14 cellular contexts compared by ENCODE assay signal in genomic region chr15:101379647-101380046, GRCh38.
DNase-seq lines count a peak whose midpoint lies in the region; ATAC-seq and TF ChIP-seq lines count a peak whose summit lies in the region.
"Had no signal": no experiment of that assay in that cellular context is flagged by ENCODE, and none has a peak within 500 bp of the region (broad histone marks: within the 10 kb centered on the region; RNA-seq: fewer than 3 reads in every experiment).

No MANE protein-coding gene starts in this region.

- ATAC-seq in DND-41 (ENCODE audit: insufficient read depth, low read depth) = no peak
- ATAC-seq in GM19463 (IDR thresholded peaks at IDR 0.05; ENCODE audit: unreplicated experiment) = no peak
- ATAC-seq: CD8-positive, alpha-beta T cell; HCT116 had no signal

- H3K4ac ChIP-seq in mesendoderm (ENCODE audit: low read depth, low read length) = no peak overlapping the region

- H3K18ac ChIP-seq in mesendoderm (ENCODE audit: low read length) = no peak overlapping the region

- H3K79me2 ChIP-seq in DND-41 (ENCODE audit: insufficient read depth, low read length) = no peaks in the 10 kb centered on the region
- H3K79me2 ChIP-seq in mesendoderm (ENCODE audit: control insufficient read depth, insufficient read depth, low read length) = no peaks in the 10 kb centered on the region

- no peak overlapping the region for H4K5ac ChIP-seq in mesendoderm (ENCODE audit: low read length)

- no peak overlapping the region for H3K56ac ChIP-seq in mesendoderm (ENCODE audit: low read length)

- H2BK120ac ChIP-seq in mesendoderm (ENCODE audit: low read depth, low read length) = no peak overlapping the region

- TF ChIP-seq CTCF in DND-41 (IDR thresholded peaks at IDR 0.05; ENCODE audit: borderline replicate concordance, extremely low read depth, low read length, poor library complexity, severe bottlenecking) (no peak), adrenal gland (IDR thresholded peaks at IDR 0.05) (no peak)

- H3K4me3 ChIP-seq in BLaER1 (no peak overlapping the region), DND-41 (ENCODE audit: low read depth in 1 of 2, low read length in 2 of 2) (no peak overlapping the region), mesendoderm (ENCODE audit: low read length) (no peak overlapping the region), adrenal gland (no peak overlapping the region)
- H3K4me3 ChIP-seq: GM23248 had no signal

- H4K8ac ChIP-seq in mesendoderm (ENCODE audit: low read depth, low read length) = no peak overlapping the region

- H3K9ac ChIP-seq in BLaER1 (no peak overlapping the region), DND-41 (ENCODE audit: low read depth, low read length) (no peak overlapping the region), mesendoderm (ENCODE audit: low read length) (no peak overlapping the region)
- H3K9ac ChIP-seq: GM23248 had no signal

- no peak overlapping the region for H2AK5ac ChIP-seq in mesendoderm (ENCODE audit: low read length)

- H3K27me3 ChIP-seq in BLaER1 (no peaks in the 10 kb centered on the region), DND-41 (ENCODE audit: insufficient read depth, low read length, poor library complexity) (no peaks in the 10 kb centered on the region), mesendoderm (ENCODE audit: insufficient read depth, low read length, poor library complexity) (no peaks in the 10 kb centered on the region), adrenal gland (no peaks in the 10 kb centered on the region)

- H3K4me2 ChIP-seq in BLaER1 (peak overlapping the region; percentile 85), DND-41 (ENCODE audit: insufficient read depth, low read length) (no peak overlapping the region), mesendoderm (ENCODE audit: low read length) (no peak overlapping the region)

- DNase-seq in DND-41 = no peak
- peak; percentile 54 for DNase-seq in mesendoderm
- DNase-seq in posterior vena cava (ENCODE audit: low spot score) = peak; percentile 76
- no peak for DNase-seq in OCI-M1 (lab: John Stamatoyannopoulos, UW)
- no peak for DNase-seq in adrenal gland
- DNase-seq: CD8-positive, alpha-beta T cell; COR-L47; DMS153; GF-D8; GM23248; IMR-90 had no signal

- H3K27ac ChIP-seq in BLaER1 (peak overlapping the region; percentile 87), DND-41 (ENCODE audit: low read length) (peak overlapping the region; percentile 44), mesendoderm (ENCODE audit: low read depth, low read length) (no peak overlapping the region), adrenal gland (no peak overlapping the region)
- H3K27ac ChIP-seq: GM23248 had no signal

- H2AFZ ChIP-seq in DND-41 (ENCODE audit: low read depth, low read length) = no peak overlapping the region
- H2AFZ ChIP-seq: GM23248 had no signal

- H3K23ac ChIP-seq in mesendoderm (ENCODE audit: low read length) = no peak overlapping the region

- no peaks in the 10 kb centered on the region for H3K79me1 ChIP-seq in mesendoderm (ENCODE audit: low read length)

- intact Hi-C loops in posterior vena cava (cut with DNase I) (loop anchor here in 1 of 2 donors (10.0 kb wide), 1 partner anchor 55 kb away; no protein-coding TSS in a partner anchor), adrenal gland (cut with DNase I) (no loop called here)

- H2BK5ac ChIP-seq in mesendoderm (ENCODE audit: low read length) = no peak overlapping the region

- H2BK15ac ChIP-seq in mesendoderm (replicated peaks; ENCODE audit: low read depth) = no peak overlapping the region

- H3K4me1 ChIP-seq in BLaER1 (peaks cover 67% of the 10 kb centered on the region), DND-41 (ENCODE audit: insufficient read depth, low read length) (peaks cover 27% of the 10 kb centered on the region), mesendoderm (ENCODE audit: control insufficient read depth, low read depth, low read length) (no peaks in the 10 kb centered on the region), adrenal gland (replicated peaks in 1 of 2) (no peaks in the 10 kb centered on the region)

- WGBS in mesendoderm (ENCODE audit: extremely low coverage, insufficient coverage, low lambda C conversion rate) = no CpG with 5 or more reads among the region's 15 CpGs
- WGBS in adrenal gland, 4 donors = 89 to 92% (median 90%) methylated on average over 14 to 15 of the region's 15 CpGs

- H3K9me3 ChIP-seq in BLaER1 (no peaks in the 10 kb centered on the region), DND-41 (ENCODE audit: insufficient read depth, low read length, severe bottlenecking) (no peaks in the 10 kb centered on the region), adrenal gland (replicated peaks in 1 of 3) (no peaks in the 10 kb centered on the region)

- no peak for TF ChIP-seq POLR2A in adrenal gland (IDR thresholded peaks at IDR 0.05)

- no peaks in the 10 kb centered on the region for H3K36me3 ChIP-seq in BLaER1
- H3K36me3 ChIP-seq in DND-41 (ENCODE audit: insufficient read depth, low read length) = no peaks in the 10 kb centered on the region
- no peaks in the 10 kb centered on the region for H3K36me3 ChIP-seq in mesendoderm (ENCODE audit: control insufficient read depth, insufficient read depth, low read length)
- no peaks in the 10 kb centered on the region for H3K36me3 ChIP-seq in adrenal gland (replicated peaks in 1 of 2)

- H4K20me1 ChIP-seq in BLaER1 = no peaks in the 10 kb centered on the region
- no peaks in the 10 kb centered on the region for H4K20me1 ChIP-seq in DND-41 (ENCODE audit: insufficient read depth, low read length)

Comparison
In these comparisons a context has a peak if more than half of its experiments do, and no peak if none do; other contexts are left out.
1. H3K27ac ChIP-seq: peak in BLaER1 (single experiment) and DND-41 (single experiment); none in mesendoderm (single experiment) and adrenal gland (0 of 5).
2. DNase-seq: peak in mesendoderm (single experiment) and posterior vena cava (single experiment); none in DND-41 (single experiment), OCI-M1 (single experiment) and adrenal gland (0 of 7).